26 cellular contexts compared by ENCODE assay signal in genomic region chr15:65993226-65993625, GRCh38.
"Had no signal": no experiment of that assay in that cellular context is flagged by ENCODE, and none has a peak within 500 bp of the region (broad histone marks: within the 10 kb centered on the region; RNA-seq: fewer than 3 reads in every experiment).

No MANE protein-coding gene starts in this region.

- H3K36me3 ChIP-seq: ascending aorta, brain microvascular endothelial cell, heart right ventricle, neural progenitor cell, sigmoid colon, thoracic aorta, upper lobe of left lung had no signal

- H3K9me3 Mint-ChIP-seq: activated B cell treated with CpG ODN at 0.5 μM for 24 hours; activated naive CD4-positive, alpha-beta T cell treated with anti-CD3 and anti-CD28 coated beads, Interleukin-2, amount 50 U/mL, for 72 hours; activated T-cell treated with anti-CD3 and anti-CD28 coated beads, Interleukin-2, amount 50 U/mL, for 24 hours; activated T-helper 17 cell treated with anti-CD3 and anti-CD28 coated beads, Interleukin-2, amount 50 U/mL, for 72 hours; dendritic cell treated with granulocyte-macrophage colony-stimulating factor and Interleukin-4, amounts not matched to agents 40 ng/mL and 50 ng/mL, for 4 days; neural progenitor cell had no signal

- H3K4me3 ChIP-seq: ascending aorta, heart right ventricle, lung, neural progenitor cell, sigmoid colon, thoracic aorta, upper lobe of left lung had no signal

- H3K4me3 Mint-ChIP-seq: activated B cell treated with CpG ODN at 0.5 μM for 24 hours; activated CD4-positive, alpha-beta T cell treated with anti-CD3 and anti-CD28 coated beads for 36 hours; activated T-cell treated with anti-CD3 and anti-CD28 coated beads, Interleukin-2, amount 50 U/mL, for 24 hours; activated T-helper 17 cell treated with anti-CD3 and anti-CD28 coated beads, Interleukin-2, amount 50 U/mL, for 72 hours; dendritic cell treated with granulocyte-macrophage colony-stimulating factor and Interleukin-4, amounts not matched to agents 40 ng/mL and 50 ng/mL, for 4 days; naive B cell; neural progenitor cell had no signal

- H3K4me1 ChIP-seq: ascending aorta, heart right ventricle, neural progenitor cell, sigmoid colon, upper lobe of left lung had no signal

- H3K9me3 ChIP-seq: ascending aorta, heart right ventricle, sigmoid colon, thoracic aorta, upper lobe of left lung had no signal

- ATAC-seq: activated CD4-positive, alpha-beta T cell treated with anti-CD3 and anti-CD28 coated beads for 36 hours; activated naive CD4-positive, alpha-beta T cell treated with anti-CD3 and anti-CD28 coated beads, Interleukin-2, amount 50 U/mL, for 72 hours; activated T-helper 17 cell treated with anti-CD3 and anti-CD28 coated beads, Interleukin-2, amount 50 U/mL, for 72 hours; heart right ventricle; left lobe of liver had no signal

- H3K36me3 Mint-ChIP-seq: activated naive CD4-positive, alpha-beta T cell treated with anti-CD3 and anti-CD28 coated beads, Interleukin-2, amount 50 U/mL, for 72 hours; naive B cell; neural progenitor cell had no signal

- H3K27me3 ChIP-seq: ascending aorta, neural progenitor cell, upper lobe of left lung had no signal

- H3K27ac Mint-ChIP-seq: activated B cell treated with CpG ODN at 0.5 μM for 24 hours; activated CD4-positive, alpha-beta T cell treated with anti-CD3 and anti-CD28 coated beads for 36 hours; activated naive CD4-positive, alpha-beta T cell treated with anti-CD3 and anti-CD28 coated beads, Interleukin-2, amount 50 U/mL, for 72 hours; activated T-cell treated with anti-CD3 and anti-CD28 coated beads, Interleukin-2, amount 50 U/mL, for 24 hours; activated T-helper 17 cell treated with anti-CD3 and anti-CD28 coated beads, Interleukin-2, amount 50 U/mL, for 72 hours; dendritic cell treated with granulocyte-macrophage colony-stimulating factor and Interleukin-4, amounts not matched to agents 40 ng/mL and 50 ng/mL, for 4 days; naive B cell; neural progenitor cell; progenitor cell of endocrine pancreas had no signal

- H3K4me1 Mint-ChIP-seq: activated B cell treated with CpG ODN at 0.5 μM for 24 hours; activated CD4-positive, alpha-beta T cell treated with anti-CD3 and anti-CD28 coated beads for 36 hours; activated T-helper 17 cell treated with anti-CD3 and anti-CD28 coated beads, Interleukin-2, amount 50 U/mL, for 72 hours had no signal

- DNase-seq: activated B cell treated with CpG ODN at 0.5 μM for 24 hours; activated CD4-positive, alpha-beta T cell treated with anti-CD3 and anti-CD28 coated beads for 36 hours; activated CD4-positive, alpha-beta T cell treated with anti-CD3 and anti-CD28 coated beads, Interleukin-2, amount 50 U/mL, for 4 hours; activated CD8-positive, alpha-beta memory T cell treated with anti-CD3 and anti-CD28 coated beads for 24 hours; activated CD8-positive, alpha-beta memory T cell treated with anti-CD3 and anti-CD28 coated beads, Interleukin-2, amount 50 U/mL, for 4 hours; activated T-cell treated with anti-CD3 and anti-CD28 coated beads, Interleukin-2, amount 50 U/mL, for 24 hours; brain microvascular endothelial cell; caudate nucleus; effector CD4-positive, alpha-beta T cell; heart right ventricle; naive B cell; retina; sigmoid colon; stimulated activated CD4-positive, alpha-beta T cell treated with anti-CD3 and anti-CD28 coated beads, Interleukin-4, amount 100 ng/mL, for 1 hour; stimulated activated naive CD4-positive, alpha-beta T cell; T-helper 9 cell had no signal
